In the genomic region with DNA sequence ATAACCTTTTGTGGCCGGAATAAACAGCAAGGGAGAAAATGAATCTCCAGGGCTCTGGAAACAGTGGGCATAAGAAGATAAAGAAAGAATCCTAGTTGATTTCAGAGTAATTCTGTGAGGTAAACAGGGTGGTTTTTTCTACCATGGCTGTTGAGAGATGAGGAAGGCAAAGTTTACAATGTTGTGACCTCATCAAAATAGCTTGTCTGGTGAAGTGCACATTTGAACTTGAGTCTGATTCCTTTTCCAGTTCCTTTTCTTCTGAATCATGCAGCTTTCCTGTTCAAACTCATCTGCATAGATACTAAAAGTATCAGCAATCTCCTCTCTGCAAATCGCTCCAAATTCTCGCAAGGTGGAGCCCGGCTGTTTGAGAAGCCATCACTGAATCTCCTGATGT, we compare ENCODE assay signal across 25 cellular contexts.
DNase-seq lines count a peak whose midpoint lies in the region; ATAC-seq, FAIRE-seq and TF ChIP-seq lines count a peak whose summit lies in the region.
"Had no signal": no experiment of that assay in that cellular context is flagged by ENCODE, and none has a peak within 500 bp of the region (broad histone marks: within the 10 kb centered on the region; RNA-seq: fewer than 3 reads in every experiment).

No MANE protein-coding gene starts in this region.

- no peak for TF ChIP-seq POLR2A in HepG2 (IDR thresholded peaks at IDR 0.05; ENCODE audit: insufficient read depth in 1 of 2, low read depth in 2 of 2, low read length in 2 of 2)
- no peak for TF ChIP-seq POLR2A in esophagus muscularis mucosa (IDR thresholded peaks at IDR 0.05; ENCODE audit: low read depth)

- TF ChIP-seq EP300 in HepG2 (IDR thresholded peaks at IDR 0.05; ENCODE audit: low read depth in 2 of 2, low read length in 2 of 2) = no peak
- no peak for TF ChIP-seq EP300 in HepG2 (CRISPR knock-in tag; IDR thresholded peaks at IDR 0.05; ENCODE audit: borderline replicate concordance)
- no peak for TF ChIP-seq EP300 in esophagus muscularis mucosa (IDR thresholded peaks at IDR 0.05)

- TF ChIP-seq CTCF in choroid plexus epithelial cell (conservative IDR thresholded peaks at IDR 0.05; ENCODE audit: low read depth, low read length) (no peak), HepG2 (CRISPR knock-in tag; IDR thresholded peaks at IDR 0.05) (no peak), upper lobe of right lung (IDR thresholded peaks at IDR 0.05) (no peak), esophagus muscularis mucosa (IDR thresholded peaks at IDR 0.05) (no peak)

- no peak overlapping the region for H3K9ac ChIP-seq in HepG2 (ENCODE audit: insufficient read depth, low read depth, low read length)

- no peak overlapping the region for H3K27ac ChIP-seq in HepG2 (ENCODE audit: extremely low read length, insufficient read depth, low read length)
- peak overlapping the region; percentile 6 for H3K27ac ChIP-seq in upper lobe of right lung
- no peak overlapping the region for H3K27ac ChIP-seq in esophagus muscularis mucosa (replicated peaks in 1 of 4)
- H3K27ac ChIP-seq: 22Rv1 had no signal

- no TSS peak for BruUV-seq in HepG2 (replicated peaks; lab: Mats Ljungman, UMichigan)

- H3K9me3 ChIP-seq in HepG2 (ENCODE audit: low read length) = no peaks in the 10 kb centered on the region
- no peaks in the 10 kb centered on the region for H3K9me3 ChIP-seq in upper lobe of right lung
- no peaks in the 10 kb centered on the region for H3K9me3 ChIP-seq in esophagus muscularis mucosa
- H3K9me3 ChIP-seq: esophagus squamous epithelium had no signal

- intact Hi-C loops in HepG2 (cut with micrococcal nuclease; ENCODE audit: unreplicated experiment) = no loop called here
- intact Hi-C loops in upper lobe of right lung (cut with DNase I) = loop anchor here (10.0 kb wide), 1 partner anchor 147 kb away; no protein-coding TSS in a partner anchor
- intact Hi-C loops in esophagus muscularis mucosa (cut with DNase I) = no loop called here

- H4K20me1 ChIP-seq in HepG2 (ENCODE audit: insufficient read depth, low read length) = no peaks in the 10 kb centered on the region

- TF ChIP-seq RAD21 in HepG2 (CRISPR knock-in tag; IDR thresholded peaks at IDR 0.05) = no peak

- no peak overlapping the region for H2AFZ ChIP-seq in HepG2 (ENCODE audit: low read length)

- ATAC-seq in HepG2 (no peak), upper lobe of right lung (no peak), HG03354 (IDR thresholded peaks at IDR 0.05; ENCODE audit: poor library complexity, severe bottlenecking, unreplicated experiment) (no peak)
- ATAC-seq: left lobe of liver, T-helper 17 cell had no signal

- POLR2A ChIA-PET in HepG2 (lab: Yijun Ruan, JAX) = interaction anchor here (0.6 to 0.9 kb wide), 3 partner anchors 19 to 146 kb away, joined by 3 read pairs; no protein-coding TSS in a partner anchor

- 97% methylated on average over 4 of the region's 4 CpGs for WGBS in HepG2 (ENCODE audit: low lambda C conversion rate)
- 78% methylated on average over 4 of the region's 4 CpGs for WGBS in esophagus muscularis mucosa

- CTCF ChIA-PET in HepG2 (lab: Yijun Ruan, JAX; ENCODE audit: low intra/inter-chr PET ratio, low total read pairs) = no interaction called here

- DNase-seq in NCI-H2107 treated with DMSO at 0.1 percent for 48 hours (lab: John Stamatoyannopoulos, UW; ENCODE audit: unreplicated experiment) = peak; percentile 50
- DNase-seq in NCI-H2107 (lab: John Stamatoyannopoulos, UW) = no peak
- DNase-seq in choroid plexus epithelial cell (ENCODE audit: low read depth) = peak; percentile 33
- DNase-seq in HepG2 (ENCODE audit: low spot score) = no peak
- no peak for DNase-seq in upper lobe of right lung
- no peak for DNase-seq in stimulated activated CD4-positive, alpha-beta T cell treated with anti-CD3 and anti-CD28 coated beads, Interleukin-12 subunit alpha, Interleukin-12 subunit beta, amount 100 ng/mL, for 4 hours
- no peak for DNase-seq in esophagus muscularis mucosa (ENCODE audit: extremely low spot score)
- DNase-seq: activated CD4-positive, alpha-beta T cell treated with anti-CD3 and anti-CD28 coated beads for 48 hours; cerebellar nuclear complex; effector CD4-positive, alpha-beta T cell; esophagus squamous epithelium; HFFc6; NCI-H1048; NCI-H1930; NCI-H446 treated with DMSO at 0.1 percent for 48 hours; posterior cingulate gyrus; stimulated activated CD4-positive, alpha-beta T cell treated with anti-CD3 and anti-CD28 coated beads, Interleukin-1b, Interleukin-23, amount 100 ng/mL, for 48 hours; T-helper 17 cell had no signal

- no peaks in the 10 kb centered on the region for H3K27me3 ChIP-seq in HepG2 (ENCODE audit: control insufficient read depth in 1 of 2, insufficient read depth in 2 of 2, low read length in 2 of 2)
- H3K27me3 ChIP-seq in upper lobe of right lung = no peaks in the 10 kb centered on the region
- no peaks in the 10 kb centered on the region for H3K27me3 ChIP-seq in esophagus muscularis mucosa
- H3K27me3 ChIP-seq: esophagus squamous epithelium had no signal

- H3K4me3 ChIP-seq in choroid plexus epithelial cell (ENCODE audit: low read depth, low read length) (no peak overlapping the region), HepG2 (replicated peaks in 1 of 3; ENCODE audit: insufficient read depth in 1 of 3, low read depth in 2 of 3, low read length in 3 of 3) (no peak overlapping the region), upper lobe of right lung (no peak overlapping the region), esophagus muscularis mucosa (no peak overlapping the region)
- H3K4me3 ChIP-seq: esophagus squamous epithelium had no signal

- H3K4me1 ChIP-seq in HepG2 (ENCODE audit: insufficient read depth, low read length) = peaks cover 66% of the 10 kb centered on the region
- H3K4me1 ChIP-seq in upper lobe of right lung = peaks cover 6% of the 10 kb centered on the region
- H3K4me1 ChIP-seq in esophagus muscularis mucosa = peaks cover 0 to 12% (median 5%) of the 10 kb centered on the region in 4 donors

- no peak overlapping the region for H3K4me2 ChIP-seq in HepG2 (ENCODE audit: low read depth, low read length)

- H3K36me3 ChIP-seq in HepG2 (replicated peaks in 1 of 2; ENCODE audit: control insufficient read depth in 1 of 2, insufficient read depth in 2 of 2, low read length in 2 of 2) = no peaks in the 10 kb centered on the region
- no peaks in the 10 kb centered on the region for H3K36me3 ChIP-seq in upper lobe of right lung
- H3K36me3 ChIP-seq in esophagus muscularis mucosa = no peaks in the 10 kb centered on the region
- H3K36me3 ChIP-seq: esophagus squamous epithelium had no signal

- H3K79me2 ChIP-seq in HepG2 (ENCODE audit: insufficient read depth, low read length) = no peaks in the 10 kb centered on the region

- FAIRE-seq in HepG2 (lab: Jason Lieb, UNC) = no peak
- FAIRE-seq: astrocyte, GM12892, HTR-8/SVneo, RCC 7860 had no signal

- in situ Hi-C loops in HepG2 (cut with HindIII; ENCODE audit: extremely low pct_ligation_motif_present, low pct_unique_long_range_greater_than_20kb) = loop anchor here (5.0 kb wide), 1 partner anchor 155 kb away; no protein-coding TSS in a partner anchor

TF ChIP-seq in HepG2, 621 proteins besides CTCF, POLR2A, EP300 and RAD21:
- TF ChIP-seq ZNF878 (CRISPR knock-in tag; IDR thresholded peaks at IDR 0.05) (peak; percentile 49; the same call in 1 of the 2 replicates), NFATC3 (CRISPR knock-in tag; IDR thresholded peaks at IDR 0.05) (no peak), KDM6A (CRISPR knock-in tag; IDR thresholded peaks at IDR 0.05; ENCODE audit: low read depth) (no peak), SYNCRIP (IDR thresholded peaks at IDR 0.05; ENCODE audit: insufficient read depth, low read depth, low read length) (no peak), TCF7 (IDR thresholded peaks at IDR 0.05; ENCODE audit: low read depth) (no peak), RARA (CRISPR knock-in tag; IDR thresholded peaks at IDR 0.05) (0 out of 2 replicates have a peak, but pooled peaks have one; percentile 7), CREB1 (IDR thresholded peaks at IDR 0.05) (peak; percentile 32; the same call in 1 of the 2 replicates), CREB1 (CRISPR knock-in tag; IDR thresholded peaks at IDR 0.05) (no peak; the same call in 1 of the 2 replicates)
TF ChIP-seq in HepG2: peak in this region for 3.

Comparison
In these comparisons a context has a peak if more than half of its experiments do, and no peak if none do; other contexts are left out.
1. DNase-seq: peak in NCI-H2107 treated with DMSO at 0.1 percent for 48 hours (single experiment) and choroid plexus epithelial cell (single experiment); none in NCI-H2107 (single experiment), HepG2 (single experiment), upper lobe of right lung (single experiment), stimulated activated CD4-positive, alpha-beta T cell treated with anti-CD3 and anti-CD28 coated beads, Interleukin-12 subunit alpha, Interleukin-12 subunit beta, amount 100 ng/mL, for 4 hours (single experiment) and esophagus muscularis mucosa (single experiment).